ENCODE assay signal across 26 cellular contexts in the genomic region with DNA sequence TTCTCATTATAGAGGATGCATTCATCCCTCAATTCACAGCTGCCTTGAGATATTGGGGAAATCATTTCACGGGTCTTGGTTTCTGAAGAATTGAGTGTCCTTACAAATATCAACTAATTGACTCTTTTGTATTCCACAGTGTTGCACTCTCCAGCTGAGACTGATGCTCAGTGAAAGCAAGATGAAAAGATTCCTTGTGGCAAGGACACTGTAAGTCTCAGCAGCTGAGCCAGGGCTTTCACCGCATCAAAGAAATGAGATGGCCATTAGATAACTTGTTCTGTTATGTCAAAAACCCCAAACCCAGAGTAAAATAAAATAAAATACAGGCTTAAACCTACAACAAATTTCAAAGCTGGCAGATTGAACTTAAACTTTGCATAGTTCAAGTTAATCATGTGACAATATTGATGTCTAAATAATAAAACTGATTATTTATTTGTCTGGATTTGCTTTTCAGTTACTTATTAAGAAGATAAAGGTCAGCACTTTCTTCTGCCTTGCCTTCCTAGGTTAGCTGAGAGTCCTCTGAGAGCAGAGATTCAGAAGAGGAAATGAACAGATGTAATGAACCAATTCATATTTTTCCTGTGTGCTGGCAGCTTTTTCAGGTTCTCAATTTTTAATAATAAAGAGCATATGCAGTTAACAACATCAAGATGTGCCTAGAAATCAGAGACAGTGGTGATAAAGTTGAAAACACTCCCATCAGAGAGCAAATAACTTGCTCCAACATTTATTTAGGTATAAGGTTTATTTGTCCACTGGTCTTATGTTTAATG.
DNase-seq lines count a peak whose midpoint lies in the region; ATAC-seq and TF ChIP-seq lines count a peak whose summit lies in the region.
"Had no signal": no experiment of that assay in that cellular context is flagged by ENCODE, and none has a peak within 500 bp of the region (broad histone marks: within the 10 kb centered on the region; RNA-seq: fewer than 3 reads in every experiment).

No MANE protein-coding gene starts in this region.

- no peak for TF ChIP-seq CTCF in DND-41 (IDR thresholded peaks at IDR 0.05; ENCODE audit: borderline replicate concordance, extremely low read depth, low read length, poor library complexity, severe bottlenecking)

- H3K4me3 ChIP-seq in DND-41 (ENCODE audit: low read depth in 1 of 2, low read length in 2 of 2): no peak overlapping the region
- H3K4me3 ChIP-seq: BLaER1, K562 had no signal

- H3K27me3 ChIP-seq in DND-41 (ENCODE audit: insufficient read depth, low read length, poor library complexity): no peaks in the 10 kb centered on the region
- H3K27me3 ChIP-seq: BLaER1 had no signal

- DNase-seq in DND-41 (peak; percentile 53), globus pallidus (ENCODE audit: low spot score) (peak; percentile 11), retina (peak; percentile 65), HK-2 (ENCODE audit: unreplicated experiment) (no peak), DMS114 treated with DMSO at 0.1 percent for 48 hours (lab: John Stamatoyannopoulos, UW; ENCODE audit: unreplicated experiment) (no peak)
- DNase-seq in activated CD4-positive, alpha-beta T cell treated with anti-CD3 and anti-CD28 coated beads for 4 hours: no peak
- no peak for DNase-seq in stimulated activated naive CD4-positive, alpha-beta T cell treated with Interleukin-2 at 50 U/mL for 16 hours (lab: John Stamatoyannopoulos, UW)
- DNase-seq: CD4-positive, alpha-beta T cell; COR-L47; DMS79 treated with DMSO at 0.1 percent for 48 hours; H7; HFFc6; MM.1S; NCI-H1092 treated with DMSO at 0.1 percent for 48 hours; NCI-H1436 treated with DMSO at 0.1 percent for 48 hours; NCI-H2029; NCI-H2171; NCI-H345; NCI-H526; OCI-M1 had no signal

- H3K79me2 ChIP-seq in DND-41 (ENCODE audit: insufficient read depth, low read length): no peaks in the 10 kb centered on the region

- peaks cover 11% of the 10 kb centered on the region for H3K9me3 ChIP-seq in DND-41 (ENCODE audit: insufficient read depth, low read length, severe bottlenecking)

- no peaks in the 10 kb centered on the region for H4K20me1 ChIP-seq in DND-41 (ENCODE audit: insufficient read depth, low read length)
- H4K20me1 ChIP-seq: BLaER1 had no signal

- H3K9ac ChIP-seq in DND-41 (ENCODE audit: low read depth, low read length): no peak overlapping the region
- H3K9ac ChIP-seq: BLaER1 had no signal

- H3K27ac ChIP-seq in DND-41 (ENCODE audit: low read length): no peak overlapping the region
- H3K27ac ChIP-seq: BLaER1, HL-60 had no signal

- peak; percentile 96 for ATAC-seq in DND-41 (ENCODE audit: insufficient read depth, low read depth)
- ATAC-seq in SK-N-SH treated with all-trans-retinoic acid at 6 μM for 48 hours: peak; percentile 48
- ATAC-seq: HepG2, K562, Right ventricle myocardium inferior had no signal

- H3K36me3 ChIP-seq in DND-41 (ENCODE audit: insufficient read depth, low read length): no peaks in the 10 kb centered on the region
- H3K36me3 ChIP-seq: BLaER1 had no signal

- H3K4me2 ChIP-seq in DND-41 (ENCODE audit: insufficient read depth, low read length): peak overlapping the region; percentile 34; the same call in 1 of the 2 replicates
- H3K4me2 ChIP-seq: BLaER1 had no signal

- H3K4me1 ChIP-seq in DND-41 (ENCODE audit: insufficient read depth, low read length): peaks cover 16% of the 10 kb centered on the region

- no peak overlapping the region for H2AFZ ChIP-seq in DND-41 (ENCODE audit: low read depth, low read length)

TF ChIP-seq in SK-N-SH treated with all-trans-retinoic acid at 6 μM for 48 hours, 23 proteins besides CTCF, POLR2A, EP300 and RAD21:
- TF ChIP-seq, protein P1, sequence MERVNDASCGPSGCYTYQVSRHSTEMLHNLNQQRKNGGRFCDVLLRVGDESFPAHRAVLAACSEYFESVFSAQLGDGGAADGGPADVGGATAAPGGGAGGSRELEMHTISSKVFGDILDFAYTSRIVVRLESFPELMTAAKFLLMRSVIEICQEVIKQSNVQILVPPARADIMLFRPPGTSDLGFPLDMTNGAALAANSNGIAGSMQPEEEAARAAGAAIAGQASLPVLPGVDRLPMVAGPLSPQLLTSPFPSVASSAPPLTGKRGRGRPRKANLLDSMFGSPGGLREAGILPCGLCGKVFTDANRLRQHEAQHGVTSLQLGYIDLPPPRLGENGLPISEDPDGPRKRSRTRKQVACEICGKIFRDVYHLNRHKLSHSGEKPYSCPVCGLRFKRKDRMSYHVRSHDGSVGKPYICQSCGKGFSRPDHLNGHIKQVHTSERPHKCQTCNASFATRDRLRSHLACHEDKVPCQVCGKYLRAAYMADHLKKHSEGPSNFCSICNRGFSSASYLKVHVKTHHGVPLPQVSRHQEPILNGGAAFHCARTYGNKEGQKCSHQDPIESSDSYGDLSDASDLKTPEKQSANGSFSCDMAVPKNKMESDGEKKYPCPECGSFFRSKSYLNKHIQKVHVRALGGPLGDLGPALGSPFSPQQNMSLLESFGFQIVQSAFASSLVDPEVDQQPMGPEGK (CRISPR knock-in tag; IDR thresholded peaks at IDR 0.05; ENCODE audit: borderline replicate concordance): no peak
- TF ChIP-seq ZNF565 (CRISPR knock-in tag; conservative IDR thresholded peaks at IDR 0.05; ENCODE audit: low read depth): no peak

Comparison
In these comparisons a context has a peak if more than half of its experiments do, and no peak if none do; other contexts are left out.
1. DNase-seq: peak in DND-41 (single experiment), globus pallidus (single experiment) and retina (single experiment); none in HK-2 (single experiment), activated CD4-positive, alpha-beta T cell treated with anti-CD3 and anti-CD28 coated beads for 4 hours (0 of 2), stimulated activated naive CD4-positive, alpha-beta T cell treated with Interleukin-2 at 50 U/mL for 16 hours (single experiment) and DMS114 treated with DMSO at 0.1 percent for 48 hours (single experiment).